Comparison of ENCODE assay signal across 24 cellular contexts in the genomic region with DNA sequence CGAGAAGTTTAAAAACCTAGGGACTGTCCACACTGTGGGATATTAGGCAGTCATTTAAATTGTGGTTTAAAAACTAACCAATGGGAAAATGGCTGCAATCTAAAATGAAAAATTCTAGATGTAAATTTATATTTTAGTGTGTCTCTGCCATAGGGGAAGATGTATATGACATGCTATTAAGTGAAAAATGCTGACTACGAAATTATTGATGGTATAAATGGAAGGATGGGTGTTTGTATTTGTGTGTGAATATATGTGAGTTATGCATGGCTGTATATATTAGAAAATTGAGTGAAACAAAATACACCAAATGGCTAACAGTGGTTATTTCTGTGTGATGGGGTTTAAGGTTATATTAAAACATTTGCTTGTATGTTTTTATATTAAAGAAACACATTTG.
"Had no signal": no experiment of that assay in that cellular context is flagged by ENCODE, and none has a peak within 500 bp of the region (broad histone marks: within the 10 kb centered on the region; RNA-seq: fewer than 3 reads in every experiment).

No MANE protein-coding gene starts in this region.

- H3K27me3 ChIP-seq: gastrocnemius medialis had no signal

- DNase-seq: dermis blood vessel endothelial cell; dorsolateral prefrontal cortex; effector CD4-positive, alpha-beta T cell; effector memory CD4-positive, alpha-beta T cell; foreskin fibroblast; foreskin melanocyte; gastrocnemius medialis; glutamatergic neuron; head of caudate nucleus; heart right ventricle; hippocampal formation; left cardiac atrium; left lung; left ventricle myocardium superior; lower lobe of right lung; mesenchymal stem cell; mucosa of descending colon; naive B cell had no signal

- ATAC-seq: gastrocnemius medialis, heart right ventricle, left cardiac atrium, left lung, left ventricle myocardium superior, lower lobe of right lung, mucosa of descending colon had no signal

- H3K9me3 ChIP-seq: esophagus muscularis mucosa, gastrocnemius medialis, lower lobe of right lung, mucosa of descending colon had no signal

- FAIRE-seq: colon, endothelial cell of umbilical vein, islet of Langerhans, keratinocyte had no signal

- H3K4me3 ChIP-seq: coronary artery, dorsolateral prefrontal cortex, esophagus muscularis mucosa, gastrocnemius medialis, heart right ventricle, left lung, lower lobe of right lung, mucosa of descending colon had no signal

- H3K4me1 ChIP-seq: esophagus muscularis mucosa, gastrocnemius medialis, heart right ventricle, left lung, lower lobe of right lung had no signal

- H3K27ac ChIP-seq: coronary artery, dorsolateral prefrontal cortex, esophagus muscularis mucosa, gastrocnemius medialis, heart right ventricle, left lung, lower lobe of right lung had no signal

- H3K36me3 ChIP-seq: esophagus muscularis mucosa, gastrocnemius medialis, heart right ventricle, left lung, lower lobe of right lung had no signal
